23 cellular contexts compared by ENCODE assay signal in the genomic region with DNA sequence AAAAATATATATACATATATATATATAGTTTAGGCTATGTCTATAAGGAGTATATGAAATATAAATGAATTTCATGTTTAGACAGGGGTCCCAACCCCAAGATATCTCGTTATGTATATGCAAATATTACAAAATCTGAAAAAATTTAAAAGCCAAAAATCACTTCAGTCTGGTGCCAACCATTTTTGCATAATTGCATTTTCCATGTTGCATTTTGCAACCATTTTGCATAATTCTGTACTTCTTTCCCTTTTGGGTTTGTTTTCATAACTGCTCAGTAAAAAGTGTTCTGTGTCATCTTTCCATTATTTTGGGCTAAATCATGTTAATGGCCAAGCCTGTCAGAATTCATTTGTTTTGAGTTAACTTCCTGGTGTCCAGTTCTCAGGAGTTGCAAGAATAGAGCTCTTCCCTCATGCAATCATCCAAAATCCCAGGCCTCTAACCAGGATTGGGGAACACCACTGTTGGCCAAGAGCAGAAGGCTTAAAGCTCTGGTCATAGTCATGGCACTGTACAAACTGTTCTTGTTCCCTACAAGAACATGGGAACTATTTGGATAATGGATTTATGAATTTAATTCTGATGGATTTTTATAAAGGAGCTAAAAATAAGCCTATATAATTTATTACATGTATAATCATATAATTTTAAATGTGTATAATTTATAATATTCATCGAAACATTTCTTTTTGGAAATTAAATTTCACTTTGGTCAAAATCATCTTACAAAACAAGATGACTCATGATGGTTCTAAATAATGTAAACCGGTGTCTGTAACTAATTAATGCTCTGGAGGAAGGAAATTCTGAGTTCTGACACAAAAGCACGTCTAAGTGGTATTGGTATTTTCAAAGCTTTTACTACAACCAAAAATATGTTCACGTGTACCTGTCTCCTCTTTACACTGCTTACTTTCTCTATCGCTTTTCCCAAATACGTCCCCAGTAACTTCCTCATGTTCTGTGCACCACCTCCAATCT.
DNase-seq lines count a peak whose midpoint lies in the region; ATAC-seq and TF ChIP-seq lines count a peak whose summit lies in the region.
"Had no signal": no experiment of that assay in that cellular context is flagged by ENCODE, and none has a peak within 500 bp of the region (broad histone marks: within the 10 kb centered on the region; RNA-seq: fewer than 3 reads in every experiment).

No MANE protein-coding gene starts in this region.

- 88 to 95% (median 92%) methylated on average over 7 of the region's 7 CpGs for WGBS in stomach, 5 donors

- ATAC-seq in HG02884 (IDR thresholded peaks at IDR 0.05; ENCODE audit: unreplicated experiment) = no peak
- ATAC-seq: activated T-helper 17 cell treated with anti-CD3 and anti-CD28 coated beads, Interleukin-2, amount 50 U/mL, for 72 hours; gastrocnemius medialis; natural killer cell had no signal

- no peak overlapping the region for H3K9ac ChIP-seq in SK-N-MC (ENCODE audit: insufficient read length)

- H3K4me1 ChIP-seq in stomach = peaks cover 0 to 22% (median 5%) of the 10 kb centered on the region in 4 donors
- H3K4me1 ChIP-seq: gastrocnemius medialis, thyroid gland had no signal

- intact Hi-C loops in stomach (cut with DNase I; ENCODE audit: low total_unique reads) = no loop called here

- peak overlapping the region; percentile 33 for H3K4me3 ChIP-seq in SK-N-MC
- no peak overlapping the region for H3K4me3 ChIP-seq in fibroblast of the aortic adventitia (ENCODE audit: low read depth, low read length)
- no peak overlapping the region for H3K4me3 ChIP-seq in stomach
- H3K4me3 ChIP-seq: gastrocnemius medialis, left ventricle myocardium inferior, ovary, right atrium auricular region, thyroid gland had no signal

- H3K27ac ChIP-seq in SK-N-MC = peak overlapping the region; percentile 88
- no peak overlapping the region for H3K27ac ChIP-seq in stomach
- H3K27ac ChIP-seq: gastrocnemius medialis, left ventricle myocardium inferior, right atrium auricular region, thyroid gland had no signal

- no peaks in the 10 kb centered on the region for H3K27me3 ChIP-seq in stomach
- H3K27me3 ChIP-seq: gastrocnemius medialis, ovary, right atrium auricular region, thyroid gland had no signal

- no peaks in the 10 kb centered on the region for H3K9me3 ChIP-seq in SK-N-MC (ENCODE audit: low read depth, low read length)
- H3K9me3 ChIP-seq in stomach = no peaks in the 10 kb centered on the region
- H3K9me3 ChIP-seq: gastrocnemius medialis, left ventricle myocardium inferior, ovary, right atrium auricular region, thyroid gland had no signal

- peaks cover 1% of the 10 kb centered on the region; the same call in 1 of the 2 replicates for H3K36me3 ChIP-seq in SK-N-MC (ENCODE audit: insufficient read depth, low read length)
- H3K36me3 ChIP-seq in stomach = no peaks in the 10 kb centered on the region
- H3K36me3 ChIP-seq: gastrocnemius medialis, left ventricle myocardium inferior, ovary, right atrium auricular region, thyroid gland had no signal

- peak; percentile 24 for TF ChIP-seq EP300 in stomach (IDR thresholded peaks at IDR 0.05)

- TF ChIP-seq POLR2A in stomach (IDR thresholded peaks at IDR 0.05) = no peak

- peak; percentile 73 for DNase-seq in EH (ENCODE audit: low read depth)
- DNase-seq in SK-N-MC (ENCODE audit: low read depth, low spot score) = no peak
- peak; percentile 10 for DNase-seq in fibroblast of the aortic adventitia (ENCODE audit: low read depth)
- no peak for DNase-seq in stomach
- no peak for DNase-seq in NCI-H1092 treated with DMSO at 0.1 percent for 48 hours (lab: John Stamatoyannopoulos, UW)
- no peak for DNase-seq in activated CD4-positive, alpha-beta T cell treated with anti-CD3 and anti-CD28 coated beads for 4 hours
- DNase-seq: activated CD4-positive, alpha-beta T cell treated with anti-CD3 and anti-CD28 coated beads, Interleukin-2, amount 50 U/mL, for 4 hours; central memory CD4-positive, alpha-beta T cell; gastrocnemius medialis; hippocampal formation; left ventricle myocardium inferior; natural killer cell; NCI-H1105 treated with DMSO at 0.1 percent for 48 hours; NCI-H2029 treated with DMSO at 0.1 percent for 48 hours; NCI-H774; ovary; stimulated activated CD4-positive, alpha-beta T cell treated with anti-CD3 and anti-CD28 coated beads, Interleukin-12 subunit alpha, Interleukin-12 subunit beta, amount 100 ng/mL, for 4 hours; stimulated activated CD4-positive, alpha-beta T cell treated with anti-CD3 and anti-CD28 coated beads, Interleukin-4, amount 100 ng/mL, for 24 hours; stimulated activated naive CD4-positive, alpha-beta T cell; thyroid gland had no signal

- TF ChIP-seq CTCF in fibroblast of the aortic adventitia (IDR thresholded peaks at IDR 0.05; ENCODE audit: insufficient read depth, low read length) (no peak), stomach (IDR thresholded peaks at IDR 0.05) (no peak)

Comparison
In these comparisons a context has a peak if more than half of its experiments do, and no peak if none do; other contexts are left out.
1. DNase-seq: peak in EH (single experiment) and fibroblast of the aortic adventitia (single experiment); none in SK-N-MC (single experiment), stomach (single experiment), NCI-H1092 treated with DMSO at 0.1 percent for 48 hours (single experiment) and activated CD4-positive, alpha-beta T cell treated with anti-CD3 and anti-CD28 coated beads for 4 hours (0 of 2).